Comparison of ENCODE assay signal across 8 cellular contexts in the genomic region with DNA sequence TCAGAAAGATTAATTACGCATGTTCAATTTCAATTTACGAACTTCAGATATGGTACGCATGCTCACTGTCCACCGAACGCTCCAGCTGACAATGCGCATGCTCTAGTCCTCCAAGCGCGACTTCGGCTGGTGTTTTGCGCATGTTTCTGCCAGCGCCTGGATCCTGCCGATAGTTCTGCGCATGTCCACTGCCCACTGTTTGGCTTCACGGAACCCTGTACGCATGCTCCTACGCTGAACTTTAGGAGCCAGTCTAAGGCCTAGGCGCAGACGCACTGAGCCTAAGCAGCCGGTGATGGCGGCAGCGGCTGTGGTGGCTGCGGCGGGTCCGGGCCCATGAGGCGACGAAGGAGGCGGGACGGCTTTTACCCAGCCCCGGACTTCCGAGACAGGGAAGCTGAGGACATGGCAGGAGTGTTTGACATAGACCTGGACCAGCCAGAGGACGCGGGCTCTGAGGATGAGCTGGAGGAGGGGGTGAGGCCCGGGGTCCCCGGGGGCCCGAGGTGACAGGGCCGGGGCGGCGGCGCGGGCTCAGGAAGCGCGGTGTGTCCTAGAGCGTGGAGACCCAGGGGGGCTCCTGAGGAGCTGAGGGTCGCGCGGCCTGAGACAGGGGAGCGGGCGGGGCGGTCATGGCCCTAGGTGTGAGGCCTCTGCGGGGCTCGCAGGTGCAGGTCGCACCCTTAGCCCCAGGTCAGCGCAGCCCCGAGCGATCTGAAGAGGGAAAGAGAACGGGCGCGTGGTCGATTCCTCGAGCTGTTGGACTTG. TPM values are rescaled to one million over a fixed set of nuclear protein-coding genes. Genes with fewer than 3 reads are reported as not detected.
A peak's percentile ranks its signal among the peaks of the same experiment; 100 is the strongest.
DNase-seq lines count a peak whose midpoint lies in the region; ATAC-seq, FAIRE-seq and TF ChIP-seq lines count a peak whose summit lies in the region.

TSS of gene RPS6KB1 (plus strand) at position 273 of the 768 bp plus-strand sequence. CDS start at position 337, 64 bp downstream.
A gene with protein sequence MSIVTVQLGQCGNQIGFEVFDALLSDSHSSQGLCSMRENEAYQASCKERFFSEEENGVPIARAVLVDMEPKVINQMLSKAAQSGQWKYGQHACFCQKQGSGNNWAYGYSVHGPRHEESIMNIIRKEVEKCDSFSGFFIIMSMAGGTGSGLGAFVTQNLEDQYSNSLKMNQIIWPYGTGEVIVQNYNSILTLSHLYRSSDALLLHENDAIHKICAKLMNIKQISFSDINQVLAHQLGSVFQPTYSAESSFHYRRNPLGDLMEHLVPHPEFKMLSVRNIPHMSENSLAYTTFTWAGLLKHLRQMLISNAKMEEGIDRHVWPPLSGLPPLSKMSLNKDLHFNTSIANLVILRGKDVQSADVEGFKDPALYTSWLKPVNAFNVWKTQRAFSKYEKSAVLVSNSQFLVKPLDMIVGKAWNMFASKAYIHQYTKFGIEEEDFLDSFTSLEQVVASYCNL (minus strand): TSS at position 95 of the 768 bp plus-strand sequence. CDS start 1,941 bp downstream, outside the sequence.

- peak; percentile 98 for TF ChIP-seq POLR2A in GM12892 (IDR thresholded peaks at IDR 0.05; ENCODE audit: low read depth, low read length)
- TF ChIP-seq POLR2A in upper lobe of left lung (IDR thresholded peaks at IDR 0.05) = peak in 2 of 4 donors; percentile 86 to 94

- H3K4me1 ChIP-seq in heart right ventricle = peaks cover 5 to 41% (median 19%) of the 10 kb centered on the region in 9 donors
- H3K4me1 ChIP-seq in upper lobe of left lung = peaks cover 21 to 40% (median 30%) of the 10 kb centered on the region in 4 donors

- intact Hi-C loops in T-helper 1 cell treated with Interleukin-12 subunit alpha and Interleukin-12 subunit beta and Interleukin-4 antibody, amounts not matched to agents 30 ng/mL and 1 ng/mL, for 36 hours (cut with micrococcal nuclease) = loop anchor here (1.0 to 10.0 kb wide), 13 partner anchors 46 to 738 kb away; partner anchors contain the start of genes APPBP2, CLTC, DHX40 and HEATR6
- intact Hi-C loops in heart right ventricle (cut with DNase I) (no loop called here), posterior cingulate gyrus (cut with DNase I) (no loop called here)

- ATAC-seq in HG02852 (IDR thresholded peaks at IDR 0.05; ENCODE audit: unreplicated experiment) (peak; percentile 86), heart right ventricle (peak; percentile 99 to 100 (median 99)), upper lobe of left lung (ENCODE audit: low FRiP score in 2 of 2) (peak; percentile 99 to 100)

- DNase-seq in GM12892 (ENCODE audit: insufficient read length) (peak; percentile 86), NCI-H146 treated with DMSO at 0.1 percent for 48 hours (lab: John Stamatoyannopoulos, UW; ENCODE audit: unreplicated experiment) (peak; percentile 97), amniotic stem cell (lab: John Stamatoyannopoulos, UW) (peak; percentile 98), heart right ventricle (peak; percentile 94 to 98), posterior cingulate gyrus (peak; percentile 90 to 99 (median 93)), upper lobe of left lung (peak; percentile 93 to 98)

- H3K9me3 ChIP-seq in heart right ventricle (no peaks in the 10 kb centered on the region), upper lobe of left lung (no peaks in the 10 kb centered on the region)

- WGBS in heart right ventricle, 2 donors = 0 to 1% methylated on average over 58 to 60 of the region's 60 CpGs
- WGBS in upper lobe of left lung, 2 donors = 0 to 2% methylated on average over 9 to 50 of the region's 60 CpGs

- TF ChIP-seq EP300 in upper lobe of left lung (IDR thresholded peaks at IDR 0.05) = no peak

- H3K27me3 ChIP-seq in heart right ventricle (no peaks in the 10 kb centered on the region), upper lobe of left lung (no peaks in the 10 kb centered on the region)

- H3K27ac ChIP-seq in heart right ventricle (peak within 1 kb of the TSS; percentile 77 to 96 (median 89)), upper lobe of left lung (peak within 1 kb of the TSS; percentile 92 to 95 (median 94))

- H3K4me3 ChIP-seq in heart right ventricle = peak within 1 kb of the TSS; percentile 82 to 98 (median 94)
- peak within 1 kb of the TSS; percentile 77 to 98 (median 92) for H3K4me3 ChIP-seq in upper lobe of left lung

- TF ChIP-seq CTCF in heart right ventricle (IDR thresholded peaks at IDR 0.05) (no peak), upper lobe of left lung (IDR thresholded peaks at IDR 0.05) (peak in 1 of 6 experiments; percentile 3)

- H3K36me3 ChIP-seq in heart right ventricle = peaks cover 0 to 43% (median 2%) of the 10 kb centered on the region in 9 donors
- peaks cover 0 to 16% (median 0%) of the 10 kb centered on the region in 4 donors for H3K36me3 ChIP-seq in upper lobe of left lung

- peak; percentile 97 for FAIRE-seq in GM12892 (lab: Jason Lieb, UNC)

RNA-seq across cellular contexts. Expression of gene RPS6KB1, which starts in this region (rescaled TPM):
- 16.1 TPM for polyA plus RNA-seq in GM12892 (2012; ENCODE audit: missing spikeins)
- 67.9 and 69.7 TPM in 2 replicates for total RNA-seq in T-helper 1 cell treated with Interleukin-12 subunit alpha and Interleukin-12 subunit beta and Interleukin-4 antibody, amounts not matched to agents 30 ng/mL and 1 ng/mL, for 36 hours
- total RNA-seq in heart right ventricle = 10 to 100 TPM; 19.6 to 30.4 (median 25.6) TPM
- polyA plus RNA-seq in heart right ventricle = 10 to 100 TPM in 1 of 2 donors, 1 to 10 TPM in 1; 5.1 to 11.2 TPM
- total RNA-seq in upper lobe of left lung = 10 to 100 TPM; 13.1 to 60.8 (median 30.3) TPM

RNA-seq across cellular contexts. Expression of the second gene that starts in this region (rescaled TPM):
- 6.4 TPM for polyA plus RNA-seq in GM12892 (2012; ENCODE audit: missing spikeins)
- total RNA-seq in T-helper 1 cell treated with Interleukin-12 subunit alpha and Interleukin-12 subunit beta and Interleukin-4 antibody, amounts not matched to agents 30 ng/mL and 1 ng/mL, for 36 hours = 12.1 and 15.5 TPM in 2 replicates
- total RNA-seq in heart right ventricle (10 to 100 TPM in 1 of 10 donors, 1 to 10 TPM in 9; 4.0 to 10.1 (median 6.6) TPM), upper lobe of left lung (10 to 100 TPM in 1 of 6 donors, 1 to 10 TPM in 5; 3.1 to 52.4 (median 7.6) TPM)
- polyA plus RNA-seq in heart right ventricle = 10 to 100 TPM in 1 of 2 donors, 1 to 10 TPM in 1; 4.1 to 10.4 TPM

Comparison
In these comparisons a context has a peak if more than half of its experiments do, and no peak if none do; other contexts are left out.
1. Peak in every context shown above with its lines: DNase-seq, ATAC-seq, H3K4me3 ChIP-seq and H3K27ac ChIP-seq.